ENCODE assay signal across 9 cellular contexts in the genomic region with DNA sequence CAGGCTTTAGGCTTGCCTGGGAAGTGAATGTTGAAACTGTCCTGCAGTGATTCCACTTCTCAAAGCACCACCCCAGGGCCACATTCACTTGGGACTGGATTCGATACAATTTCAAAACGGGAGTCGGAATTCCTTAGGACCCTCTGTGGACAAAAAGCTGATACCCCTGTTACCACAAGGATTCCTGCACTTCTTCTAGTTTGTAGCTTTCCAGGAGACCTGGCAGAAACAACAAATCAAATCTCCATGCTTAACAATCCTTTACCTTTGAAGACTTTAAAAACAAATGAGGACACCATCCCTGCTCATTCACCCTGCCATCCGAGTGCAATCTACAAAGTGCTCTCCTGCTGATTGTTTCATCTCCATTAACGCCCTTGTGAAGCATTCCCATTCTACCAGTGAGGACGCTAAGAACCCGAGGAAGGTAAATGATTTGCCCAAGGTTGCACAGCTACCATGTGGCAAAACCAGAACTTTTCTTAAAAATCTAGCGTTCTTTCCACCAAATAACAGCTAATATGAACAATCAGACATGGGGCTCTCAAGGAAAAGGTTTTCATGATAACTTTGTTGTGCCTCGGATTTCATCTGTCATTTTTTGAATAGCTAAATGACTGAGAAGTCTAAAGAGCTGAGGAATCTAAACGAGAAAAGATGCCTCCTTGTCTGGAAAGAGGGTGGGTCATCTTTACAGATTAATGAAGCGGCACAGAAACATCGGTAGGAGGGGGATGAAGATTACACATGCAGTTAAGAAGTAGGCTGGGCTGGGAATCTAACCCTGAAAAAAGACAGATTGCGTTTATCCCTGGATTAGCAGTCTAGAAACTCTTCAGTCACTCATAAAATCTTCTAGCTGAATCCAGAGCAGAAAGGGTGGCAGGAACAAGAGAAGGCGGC. TPM values are rescaled to one million over a fixed set of nuclear protein-coding genes. Genes with fewer than 3 reads are reported as not detected.
A peak's percentile ranks its signal among the peaks of the same experiment; 100 is the strongest.
DNase-seq lines count a peak whose midpoint lies in the region; ATAC-seq and TF ChIP-seq lines count a peak whose summit lies in the region.
"Had no signal": no experiment of that assay in that cellular context is flagged by ENCODE, and none has a peak within 500 bp of the region (broad histone marks: within the 10 kb centered on the region; RNA-seq: fewer than 3 reads in every experiment).

No MANE protein-coding gene starts in this region.

- no peaks in the 10 kb centered on the region for H3K27me3 Mint-ChIP-seq in activated CD8-positive, alpha-beta T cell treated with anti-CD3 and anti-CD28 coated beads for 36 hours

- H3K4me3 ChIP-seq in iPS-20b (ENCODE audit: low read length) (peak overlapping the region; percentile 65), skin epidermis (peak overlapping the region; percentile 24 to 53 (median 37)), A673 (ENCODE audit: low read depth, low read length, poor library complexity, severe bottlenecking) (no peak overlapping the region)

- no peaks in the 10 kb centered on the region for H3K9me3 Mint-ChIP-seq in activated CD8-positive, alpha-beta T cell treated with anti-CD3 and anti-CD28 coated beads for 36 hours
- H3K9me3 Mint-ChIP-seq: naive B cell had no signal

- POLR2A ChIA-PET in activated CD8-positive, alpha-beta T cell treated with anti-CD3 and anti-CD28 coated beads for 36 hours (lab: Charles Lee) = interaction anchor here (0.6 to 2.5 kb wide), 10 partner anchors 9 to 63 kb away, joined by 3 to 9 read pairs (median 4); a partner anchor contains a TSS
- POLR2A ChIA-PET in A673 (lab: Charles Lee; ENCODE audit: low non-redundant PET) = no interaction called here

- peak overlapping the region; percentile 81 for H3K4me3 Mint-ChIP-seq in activated CD8-positive, alpha-beta T cell treated with anti-CD3 and anti-CD28 coated beads for 36 hours

- H3K4me1 Mint-ChIP-seq in activated CD8-positive, alpha-beta T cell treated with anti-CD3 and anti-CD28 coated beads for 36 hours (ENCODE audit: low read depth) = peaks cover 49% of the 10 kb centered on the region

- H3K27me3 ChIP-seq in iPS-20b (ENCODE audit: insufficient read depth, low read length) (peaks cover 90% of the 10 kb centered on the region), A673 (replicated peaks; ENCODE audit: insufficient read depth, low read depth, low read length, poor library complexity) (peaks cover 94% of the 10 kb centered on the region)

- no peaks in the 10 kb centered on the region for H3K36me3 ChIP-seq in iPS-20b (ENCODE audit: insufficient read depth, low read depth, low read length)
- H3K36me3 ChIP-seq in A673 (ENCODE audit: insufficient read depth, low read length, poor library complexity, severe bottlenecking) = no peaks in the 10 kb centered on the region

- TF ChIP-seq CTCF in activated CD8-positive, alpha-beta T cell treated with anti-CD3 and anti-CD28 coated beads for 36 hours (IDR thresholded peaks at IDR 0.05) = no peak
- TF ChIP-seq CTCF in A673 (conservative IDR thresholded peaks at IDR 0.05; ENCODE audit: low read depth, low read length) = no peak

- CTCF ChIA-PET in activated CD8-positive, alpha-beta T cell treated with anti-CD3 and anti-CD28 coated beads for 36 hours (lab: Charles Lee) = interaction anchor here (0.7 to 8.6 kb wide), 15 partner anchors 8 to 93 kb away, joined by 3 to 86 read pairs (median 5); a partner anchor contains a TSS
- CTCF ChIA-PET in A673 (lab: Charles Lee) = no interaction called here

- H3K4me1 ChIP-seq in iPS-20b (ENCODE audit: insufficient read depth, low read length) = peaks cover 7% of the 10 kb centered on the region; the same call in 1 of the 2 replicates
- H3K4me1 ChIP-seq in A673 (ENCODE audit: insufficient read depth, low read length, poor library complexity, severe bottlenecking) = no peaks in the 10 kb centered on the region

- H3K9ac ChIP-seq in iPS-20b (ENCODE audit: low read depth, low read length) = peak overlapping the region; percentile 49; the same call in 1 of the 2 replicates

- peak; percentile 71 for DNase-seq in HT-29 (ENCODE audit: low spot score)
- no peak for DNase-seq in activated CD8-positive, alpha-beta T cell treated with anti-CD3 and anti-CD28 coated beads for 36 hours
- no peak for DNase-seq in DMS53 (lab: John Stamatoyannopoulos, UW)
- DNase-seq in A673 (ENCODE audit: low spot score) = no peak
- DNase-seq in activated CD8-positive, alpha-beta memory T cell treated with anti-CD3 and anti-CD28 coated beads, Interleukin-2, amount 50 U/mL, for 4 hours = no peak
- DNase-seq: effector CD8-positive, alpha-beta T cell; naive B cell had no signal

- H3K9me3 ChIP-seq in iPS-20b (ENCODE audit: insufficient read depth, low read depth, low read length) (no peaks in the 10 kb centered on the region), A673 (ENCODE audit: low read depth, low read length, poor library complexity, severe bottlenecking) (no peaks in the 10 kb centered on the region)

- H3K27ac Mint-ChIP-seq in activated CD8-positive, alpha-beta T cell treated with anti-CD3 and anti-CD28 coated beads for 36 hours = peak overlapping the region; percentile 77
- H3K27ac Mint-ChIP-seq: naive B cell had no signal

- BruUV-seq in A673 (replicated peaks; lab: Mats Ljungman, UMichigan) = no TSS peak

- ATAC-seq in activated CD8-positive, alpha-beta T cell treated with anti-CD3 and anti-CD28 coated beads for 36 hours = no peak

- H3K27ac ChIP-seq in iPS-20b (ENCODE audit: low read length) (no peak overlapping the region), skin epidermis (peak overlapping the region in 20 of 21 experiments; percentile 5 to 90 (median 80)), A673 (ENCODE audit: low read depth, low read length, poor library complexity, severe bottlenecking) (no peak overlapping the region)

- peaks cover 33% of the 10 kb centered on the region for H3K36me3 Mint-ChIP-seq in activated CD8-positive, alpha-beta T cell treated with anti-CD3 and anti-CD28 coated beads for 36 hours (ENCODE audit: low read depth)
- H3K36me3 Mint-ChIP-seq: naive B cell had no signal

- intact Hi-C loops in activated CD8-positive, alpha-beta T cell treated with anti-CD3 and anti-CD28 coated beads for 36 hours (cut with micrococcal nuclease) = no loop called here
- intact Hi-C loops in A673 (cut with micrococcal nuclease; ENCODE audit: unreplicated experiment) = no loop called here

RNA-seq across cellular contexts. Expression of a gene that starts 0.7 kb away (rescaled TPM):
- total RNA-seq in HT-29 (2014; rRNA removed; shearing (Covaris generic)) = 24.3 and 30.4 TPM in 2 replicates
- 10 to 100 TPM; 26.2 to 31.0 TPM for total RNA-seq in activated CD8-positive, alpha-beta T cell treated with anti-CD3 and anti-CD28 coated beads for 36 hours
- total RNA-seq in A673 (2021) = not detected in 2 replicates

RNA-seq across cellular contexts. Expression of a gene that starts 12.7 kb away (rescaled TPM):
- 11.1 and 11.7 TPM in 2 replicates for total RNA-seq in HT-29 (2014; rRNA removed; shearing (Covaris generic))
- 10 to 100 TPM; 51.1 to 51.7 TPM for total RNA-seq in activated CD8-positive, alpha-beta T cell treated with anti-CD3 and anti-CD28 coated beads for 36 hours
- total RNA-seq in A673 (2021) = 0.33 and 0.52 TPM in 2 replicates

RNA-seq across cellular contexts. Expression of a gene that starts 39.7 kb away (rescaled TPM):
- total RNA-seq in HT-29 (2014; rRNA removed; shearing (Covaris generic)) = not detected in 2 replicates
- 100 to 1,000 TPM; 372 to 387 TPM for total RNA-seq in activated CD8-positive, alpha-beta T cell treated with anti-CD3 and anti-CD28 coated beads for 36 hours
- total RNA-seq in A673 (2021) = not detected in 2 replicates

RNA-seq across cellular contexts. Expression of a gene that starts 40.0 kb away (rescaled TPM):
- total RNA-seq in HT-29 (2014; rRNA removed; shearing (Covaris generic)) = 0.10 TPM in 1 of 2 replicates, not detected in the other
- 100 to 1,000 TPM; 236 to 251 TPM for total RNA-seq in activated CD8-positive, alpha-beta T cell treated with anti-CD3 and anti-CD28 coated beads for 36 hours
- not detected in 2 replicates for total RNA-seq in A673 (2021)

Comparison
In these comparisons a context has a peak if more than half of its experiments do, and no peak if none do; other contexts are left out.
1. H3K27ac ChIP-seq: peak in skin epidermis (20 of 21); none in iPS-20b (single experiment) and A673 (single experiment).
2. RNA of a gene that starts 0.7 kb away (total RNA-seq): 26.2 to 31.0 TPM in activated CD8-positive, alpha-beta T cell treated with anti-CD3 and anti-CD28 coated beads for 36 hours and 24.3 to 30.4 TPM in HT-29; not detected in A673; every median in the first group is over 10 times any median in the second.
3. RNA of a gene that starts 39.7 kb away (total RNA-seq): 372 to 387 TPM in activated CD8-positive, alpha-beta T cell treated with anti-CD3 and anti-CD28 coated beads for 36 hours; not detected in HT-29 and not detected in A673; every median in the first group is over 100 times any median in the second.